14 cellular contexts compared by ENCODE assay signal in genomic region chr18:23716966-23717365, GRCh38. TPM values are rescaled to one million over a fixed set of nuclear protein-coding genes. Genes with fewer than 3 reads are reported as not detected.
"Had no signal": no experiment of that assay in that cellular context is flagged by ENCODE, and none has a peak within 500 bp of the region (broad histone marks: within the 10 kb centered on the region; RNA-seq: fewer than 3 reads in every experiment).

No MANE protein-coding gene starts in this region.

- H3K36me3 ChIP-seq: gastrocnemius medialis, left lung, pancreas had no signal

- H3K27me3 Mint-ChIP-seq: activated CD4-positive, alpha-beta T cell treated with anti-CD3 and anti-CD28 coated beads for 36 hours had no signal

- H3K9me3 ChIP-seq: gastrocnemius medialis, left lung, pancreas had no signal

- H3K27me3 ChIP-seq: dorsolateral prefrontal cortex, gastrocnemius medialis, left lung, pancreas had no signal

- H3K27ac Mint-ChIP-seq: activated CD4-positive, alpha-beta T cell treated with anti-CD3 and anti-CD28 coated beads for 36 hours; activated CD8-positive, alpha-beta T cell treated with anti-CD3 and anti-CD28 coated beads, Interleukin-2, amount 10 ng/mL, durations not matched to agents 7 days and 5 days; activated naive CD4-positive, alpha-beta T cell treated with anti-CD3 and anti-CD28 coated beads, Interleukin-2, amount 50 U/mL, for 24 hours; activated T-helper 2 cell treated with anti-CD3 and anti-CD28 coated beads, Interferon-gamma antibody, Interleukin-2, Interleukin-4, amounts not matched to agents 10 μg/mL and 5 μg/mL and 100 μg/mL, durations not matched to agents 14 hours and 24 hours and 36 hours; nephron progenitor cell; stimulated activated naive CD8-positive, alpha-beta T cell treated with anti-CD3 and anti-CD28 coated beads, Interleukin-15, amount 100 ng/mL, for 72 hours had no signal

- H3K27ac ChIP-seq: dorsolateral prefrontal cortex, gastrocnemius medialis, left lung, pancreas had no signal

- H3K9me3 Mint-ChIP-seq: activated naive CD4-positive, alpha-beta T cell treated with anti-CD3 and anti-CD28 coated beads, Interleukin-2, amount 50 U/mL, for 24 hours; activated T-helper 2 cell treated with anti-CD3 and anti-CD28 coated beads, Interferon-gamma antibody, Interleukin-2, Interleukin-4, amounts not matched to agents 10 μg/mL and 5 μg/mL and 100 μg/mL, durations not matched to agents 14 hours and 24 hours and 36 hours; nephron progenitor cell; stimulated activated naive CD8-positive, alpha-beta T cell treated with anti-CD3 and anti-CD28 coated beads, Interleukin-15, amount 100 ng/mL, for 72 hours had no signal

- H3K4me3 ChIP-seq: dorsolateral prefrontal cortex, gastrocnemius medialis, left lung, pancreas had no signal

- H3K4me3 Mint-ChIP-seq: activated CD4-positive, alpha-beta T cell treated with anti-CD3 and anti-CD28 coated beads for 36 hours; activated CD8-positive, alpha-beta T cell treated with anti-CD3 and anti-CD28 coated beads, Interleukin-2, amount 10 ng/mL, durations not matched to agents 7 days and 5 days; activated naive CD4-positive, alpha-beta T cell treated with anti-CD3 and anti-CD28 coated beads, Interleukin-2, amount 50 U/mL, for 24 hours; nephron progenitor cell; stimulated activated naive CD8-positive, alpha-beta T cell treated with anti-CD3 and anti-CD28 coated beads, Interleukin-15, amount 100 ng/mL, for 72 hours had no signal

- FAIRE-seq: endometrium, pancreas had no signal

- H3K36me3 Mint-ChIP-seq: activated naive CD4-positive, alpha-beta T cell treated with anti-CD3 and anti-CD28 coated beads, Interleukin-2, amount 50 U/mL, for 24 hours had no signal

- DNase-seq: activated CD4-positive, alpha-beta T cell treated with anti-CD3 and anti-CD28 coated beads for 36 hours; activated CD8-positive, alpha-beta T cell treated with anti-CD3 and anti-CD28 coated beads, Interleukin-2, amount 10 ng/mL, durations not matched to agents 7 days and 5 days; gastrocnemius medialis; left lung; nephron progenitor cell; pancreas; stimulated activated CD4-positive, alpha-beta T cell treated with anti-CD3 and anti-CD28 coated beads, Interleukin-15, amount 100 ng/mL, for 24 hours; stimulated activated CD4-positive, alpha-beta T cell treated with anti-CD3 and anti-CD28 coated beads, Interleukin-4, amount 100 ng/mL, for 4 hours; stimulated activated naive CD8-positive, alpha-beta T cell treated with anti-CD3 and anti-CD28 coated beads, Interleukin-15, amount 100 ng/mL, for 72 hours; T-helper 9 cell had no signal

- H3K4me1 ChIP-seq: gastrocnemius medialis had no signal

- ATAC-seq: activated CD4-positive, alpha-beta T cell treated with anti-CD3 and anti-CD28 coated beads for 36 hours; activated CD8-positive, alpha-beta T cell treated with anti-CD3 and anti-CD28 coated beads, Interleukin-2, amount 10 ng/mL, durations not matched to agents 7 days and 5 days; gastrocnemius medialis; left lung; pancreas; stimulated activated naive CD8-positive, alpha-beta T cell treated with anti-CD3 and anti-CD28 coated beads, Interleukin-15, amount 100 ng/mL, for 72 hours had no signal

RNA-seq across cellular contexts. Expression of gene LAMA3, which starts 27.7 kb away (rescaled TPM):
- total RNA-seq: activated T-helper 2 cell treated with anti-CD3 and anti-CD28 coated beads, Interferon-gamma antibody, Interleukin-2, Interleukin-4, amounts not matched to agents 10 μg/mL and 5 μg/mL and 100 μg/mL, durations not matched to agents 14 hours and 24 hours and 36 hours had no signal

RNA-seq across cellular contexts. Expression of gene ANKRD29, which starts 54.3 kb away (rescaled TPM):
- total RNA-seq: activated CD8-positive, alpha-beta T cell treated with anti-CD3 and anti-CD28 coated beads, Interleukin-2, amount 10 ng/mL, durations not matched to agents 7 days and 5 days; activated T-helper 2 cell treated with anti-CD3 and anti-CD28 coated beads, Interferon-gamma antibody, Interleukin-2, Interleukin-4, amounts not matched to agents 10 μg/mL and 5 μg/mL and 100 μg/mL, durations not matched to agents 14 hours and 24 hours and 36 hours had no signal
